1 cellular context compared by ENCODE assay signal in genomic region chr19:19169236-19170052, GRCh38.
TF ChIP-seq lines count a peak whose summit lies in the region.

No MANE protein-coding gene starts in this region.

TF ChIP-seq in WTC11, 78 proteins besides CTCF, POLR2A, EP300 and RAD21 (continued from another document):
- TF ChIP-seq FOXP1 (CRISPR knock-in tag; IDR thresholded peaks at IDR 0.05; ENCODE audit: borderline replicate concordance) = no peak
- no peak for TF ChIP-seq ZBTB21 (CRISPR knock-in tag; IDR thresholded peaks at IDR 0.05; ENCODE audit: borderline replicate concordance)
TF ChIP-seq in WTC11: peak in this region for 0.
